9 cellular contexts compared by ENCODE assay signal in genomic region chr14:61101803-61102548, GRCh38.
A peak's percentile ranks its signal among the peaks of the same experiment; 100 is the strongest.
DNase-seq lines count a peak whose midpoint lies in the region; ATAC-seq and TF ChIP-seq lines count a peak whose summit lies in the region.
"Had no signal": no experiment of that assay in that cellular context is flagged by ENCODE, and none has a peak within 500 bp of the region (broad histone marks: within the 10 kb centered on the region; RNA-seq: fewer than 3 reads in every experiment).

No MANE protein-coding gene starts in this region.

- peak; percentile 23 for ATAC-seq in lung (ENCODE audit: insufficient read depth, low FRiP score)
- ATAC-seq in GM19455 (IDR thresholded peaks at IDR 0.05; ENCODE audit: unreplicated experiment), result no peak

- 6 to 8% methylated on average over 4 of the region's 4 CpGs for WGBS in lung, 2 donors

- TF ChIP-seq CTCF in C4-2B (conservative IDR thresholded peaks at IDR 0.05) (no peak), brain (conservative IDR thresholded peaks at IDR 0.05) (no peak), lung (IDR thresholded peaks at IDR 0.05; ENCODE audit: control extremely low read depth, extremely low read depth) (no peak)

- peaks cover 4% of the 10 kb centered on the region for H3K27me3 Mint-ChIP-seq in brain
- H3K27me3 Mint-ChIP-seq: activated B cell treated with CpG ODN at 0.5 μM for 24 hours had no signal

- H3K36me3 Mint-ChIP-seq in brain, result peaks cover 29% of the 10 kb centered on the region

- H3K4me3 ChIP-seq in lung, result no peak overlapping the region

- H3K27ac ChIP-seq in C4-2B, result peak overlapping the region; percentile 59
- peak overlapping the region in 1 of 2 donors; percentile 89 for H3K27ac ChIP-seq in lung (ENCODE audit: low read depth in 1 of 2, low read length in 1 of 2)

- H3K27ac Mint-ChIP-seq in brain, result peak overlapping the region in 3 of 5 experiments; percentile 37 to 97 (median 92)
- H3K27ac Mint-ChIP-seq: activated B cell treated with CpG ODN at 0.5 μM for 24 hours had no signal

- no peaks in the 10 kb centered on the region for H3K27me3 ChIP-seq in lung (ENCODE audit: control insufficient read depth, insufficient read depth)

- H3K9me3 ChIP-seq in lung (ENCODE audit: control insufficient read depth in 2 of 2, insufficient read depth in 1 of 2, low read length in 1 of 2), result peaks cover 0 to 2% of the 10 kb centered on the region in 2 donors

- H3K4me1 ChIP-seq in lung (ENCODE audit: control insufficient read depth in 2 of 2, insufficient read depth in 2 of 2, low read length in 2 of 2), result peaks cover 8 to 19% of the 10 kb centered on the region in 2 donors

- DNase-seq in Kasumi-1 (lab: John Stamatoyannopoulos, UW), result peak; percentile 61 to 70
- DNase-seq in lung (ENCODE audit: low spot score), result no peak
- no peak for DNase-seq in NCI-H1105 treated with DMSO at 0.1 percent for 48 hours (lab: John Stamatoyannopoulos, UW)
- DNase-seq in T1000 (lab: John Stamatoyannopoulos, UW), result no peak
- DNase-seq in activated effector memory CD4-positive, alpha-beta T cell treated with Interleukin-2 at 50 U/mL for 16 hours, result no peak
- DNase-seq: activated B cell treated with CpG ODN at 0.5 μM for 24 hours had no signal

- no peaks in the 10 kb centered on the region for H3K36me3 ChIP-seq in lung (ENCODE audit: control insufficient read depth in 2 of 2, insufficient read depth in 2 of 2, low read length in 2 of 2)

- peak overlapping the region in 2 of 5 experiments; percentile 9 to 42 for H3K4me3 Mint-ChIP-seq in brain
- H3K4me3 Mint-ChIP-seq: activated B cell treated with CpG ODN at 0.5 μM for 24 hours had no signal

- peaks cover 6 to 21% (median 11%) of the 10 kb centered on the region in 5 experiments for H3K9me3 Mint-ChIP-seq in brain
- H3K9me3 Mint-ChIP-seq: activated B cell treated with CpG ODN at 0.5 μM for 24 hours had no signal

- peaks cover 35% of the 10 kb centered on the region for H3K4me1 Mint-ChIP-seq in brain

Comparison
In these comparisons a context has a peak if more than half of its experiments do, and no peak if none do; other contexts are left out.
1. DNase-seq: peak in Kasumi-1 (2 of 2); none in lung (single experiment), NCI-H1105 treated with DMSO at 0.1 percent for 48 hours (single experiment), T1000 (single experiment) and activated effector memory CD4-positive, alpha-beta T cell treated with Interleukin-2 at 50 U/mL for 16 hours (single experiment).